12 cellular contexts compared by ENCODE assay signal in genomic region chr7:38171558-38172403, GRCh38.
DNase-seq lines count a peak whose midpoint lies in the region; ATAC-seq, FAIRE-seq and TF ChIP-seq lines count a peak whose summit lies in the region.
"Had no signal": no experiment of that assay in that cellular context is flagged by ENCODE, and none has a peak within 500 bp of the region (broad histone marks: within the 10 kb centered on the region; RNA-seq: fewer than 3 reads in every experiment).

No MANE protein-coding gene starts in this region.

- H3K4me3 Mint-ChIP-seq in memory B cell, result no peak overlapping the region
- H3K4me3 Mint-ChIP-seq: IgD-negative memory B cell had no signal

- FAIRE-seq in RCC 7860 (lab: Jason Lieb, UNC), result no peak

- no peak overlapping the region for H3K27ac Mint-ChIP-seq in memory B cell
- H3K27ac Mint-ChIP-seq: IgD-negative memory B cell had no signal

- no peak for TF ChIP-seq CTCF in RWPE1 (conservative IDR thresholded peaks at IDR 0.05; ENCODE audit: low read depth)

- peak; percentile 79 for ATAC-seq in HG02588 (IDR thresholded peaks at IDR 0.05; ENCODE audit: unreplicated experiment)
- peak; percentile 66 for ATAC-seq in HG03469 (IDR thresholded peaks at IDR 0.05; ENCODE audit: unreplicated experiment)
- peak; percentile 32 for ATAC-seq in memory B cell (ENCODE audit: low read depth)

- in situ Hi-C loops in ACHN (cut with HindIII; ENCODE audit: low pct_ligation_motif_present, low pct_unique_long_range_greater_than_20kb, low sequenced_read_pairs), result no loop called here

- CTCF ChIA-PET in RWPE1 (lab: Yijun Ruan, JAX), result interaction anchor here (0.6 kb wide), 1 partner anchor 1120 kb away, joined by 3 read pairs; no protein-coding TSS in a partner anchor

- no peak overlapping the region for H3K27ac ChIP-seq in RWPE1
- H3K27ac ChIP-seq: 22Rv1, testis had no signal

- no peaks in the 10 kb centered on the region for H3K27me3 Mint-ChIP-seq in memory B cell
- H3K27me3 Mint-ChIP-seq: IgD-negative memory B cell had no signal

- POLR2A ChIA-PET in RWPE1 (lab: Yijun Ruan, JAX; ENCODE audit: low non-redundant PET), result no interaction called here

- DNase-seq in SIG-M5 treated with dmso at 0.1 percent for 504 hours (lab: John Stamatoyannopoulos, UW; ENCODE audit: unreplicated experiment) (peak; percentile 70), SIG-M5 (lab: John Stamatoyannopoulos, UW) (no peak), memory B cell (ENCODE audit: low spot score in 2 of 2) (no peak), RCC 7860 (ENCODE audit: low spot score) (no peak), ACHN (no peak), RWPE1 (ENCODE audit: low spot score) (no peak)
- DNase-seq: activated CD4-positive, alpha-beta T cell treated with anti-CD3 and anti-CD28 coated beads, Interleukin-2, amount 50 U/mL, for 4 hours; testis had no signal

- H3K36me3 Mint-ChIP-seq in memory B cell, result no peaks in the 10 kb centered on the region
- H3K36me3 Mint-ChIP-seq: IgD-negative memory B cell had no signal

- peaks cover 15% of the 10 kb centered on the region for H3K4me1 Mint-ChIP-seq in memory B cell

- no peaks in the 10 kb centered on the region for H3K9me3 Mint-ChIP-seq in memory B cell
